1 cellular context compared by ENCODE assay signal in the genomic region with DNA sequence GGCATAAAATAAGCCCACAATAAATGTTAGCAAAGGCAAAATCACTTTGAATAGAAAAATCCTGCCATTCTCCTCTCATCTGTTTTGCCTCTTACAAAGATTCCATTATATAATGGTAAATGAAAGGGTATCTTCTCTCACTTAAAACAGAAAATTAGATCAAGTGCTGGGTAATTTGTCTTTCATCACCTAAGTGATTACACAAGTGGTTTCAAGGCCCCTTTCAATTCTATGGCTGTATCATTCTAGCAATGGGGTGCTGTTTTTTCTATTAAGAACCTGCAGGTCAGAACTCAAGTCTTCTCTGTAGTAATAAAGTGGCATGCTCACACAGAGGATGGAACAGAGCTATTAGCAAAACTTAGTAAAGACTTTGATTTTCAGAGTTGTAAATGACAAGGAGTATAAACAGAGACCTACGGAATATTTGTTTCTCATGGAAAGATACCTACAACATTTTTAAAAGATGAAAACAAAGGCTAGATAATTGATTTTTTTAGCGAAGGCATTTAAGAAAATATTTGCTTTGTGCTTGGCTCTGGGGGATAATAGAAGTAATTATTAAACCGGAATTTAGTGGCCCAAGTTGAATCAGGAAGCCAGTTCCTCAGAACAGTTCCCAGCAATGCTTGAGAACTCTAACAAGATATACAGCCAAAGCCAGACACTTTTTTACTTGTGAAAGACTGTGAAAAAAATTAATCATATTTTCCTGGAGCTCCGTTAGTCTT.
A peak's percentile ranks its signal among the peaks of the same experiment; 100 is the strongest.
TF ChIP-seq lines count a peak whose summit lies in the region.

No MANE protein-coding gene starts in this region.

TF ChIP-seq in HepG2, 621 proteins besides CTCF, POLR2A, EP300 and RAD21 (continued from another document and continues in another):
- TF ChIP-seq ZNF362 (CRISPR knock-in tag; IDR thresholded peaks at IDR 0.05; ENCODE audit: borderline replicate concordance) (0 out of 2 replicates have a peak, but pooled peaks have one; percentile 10), ZGPAT (CRISPR knock-in tag; IDR thresholded peaks at IDR 0.05) (peak; percentile 74), RBM22 (optimal IDR thresholded peaks at IDR 0.05; ENCODE audit: low read length) (no peak), ZNF496 (CRISPR knock-in tag; IDR thresholded peaks at IDR 0.05; ENCODE audit: insufficient replicate concordance) (no peak), EHMT2 (IDR thresholded peaks at IDR 0.05; ENCODE audit: borderline replicate concordance, low read depth, low read length) (no peak), AFF4 (CRISPR knock-in tag; IDR thresholded peaks at IDR 0.05) (no peak), SP4 (CRISPR knock-in tag; IDR thresholded peaks at IDR 0.05) (no peak), ESRRA (CRISPR knock-in tag; IDR thresholded peaks at IDR 0.05; ENCODE audit: low read depth) (no peak), RAD51 (IDR thresholded peaks at IDR 0.05; ENCODE audit: borderline replicate concordance) (no peak), ZSCAN25 (CRISPR knock-in tag; IDR thresholded peaks at IDR 0.05) (no peak), CENPT (CRISPR knock-in tag; IDR thresholded peaks at IDR 0.05; ENCODE audit: low read depth) (no peak), BCL6 (CRISPR knock-in tag; IDR thresholded peaks at IDR 0.05) (peak; percentile 49; the same call in 1 of the 2 replicates), ASH2L (IDR thresholded peaks at IDR 0.05; ENCODE audit: insufficient read length, low read depth, low read length) (peak; percentile 71), ATF2 (CRISPR knock-in tag; IDR thresholded peaks at IDR 0.05) (no peak), ZNF549 (CRISPR knock-in tag; IDR thresholded peaks at IDR 0.05) (no peak), NFE2L1 (CRISPR knock-in tag; IDR thresholded peaks at IDR 0.05; ENCODE audit: borderline replicate concordance) (no peak), HNRNPH1 (optimal IDR thresholded peaks at IDR 0.05; ENCODE audit: low read depth, low read length) (no peak), ZNF569 (CRISPR knock-in tag; IDR thresholded peaks at IDR 0.05; ENCODE audit: borderline replicate concordance) (no peak), ZMYM3 (CRISPR knock-in tag; IDR thresholded peaks at IDR 0.05) (no peak), CC2D1A (CRISPR knock-in tag; IDR thresholded peaks at IDR 0.05) (no peak), NRL (CRISPR knock-in tag; IDR thresholded peaks at IDR 0.05; ENCODE audit: borderline replicate concordance) (no peak), ZNF138 (CRISPR knock-in tag; IDR thresholded peaks at IDR 0.05; ENCODE audit: low read depth) (no peak), ZFY (CRISPR knock-in tag; IDR thresholded peaks at IDR 0.05) (no peak), FOXK2 (IDR thresholded peaks at IDR 0.05) (no peak), POLR2AphosphoS2 (IDR thresholded peaks at IDR 0.05; ENCODE audit: low read depth, low read length) (no peak), NFIC (IDR thresholded peaks at IDR 0.05; ENCODE audit: low read length) (peak; percentile 92; the same call in 1 of the 2 replicates), ZFP37 (CRISPR knock-in tag; IDR thresholded peaks at IDR 0.05; ENCODE audit: borderline replicate concordance) (no peak), RCOR2 (CRISPR knock-in tag; IDR thresholded peaks at IDR 0.05) (peak; percentile 72; the same call in 1 of the 2 replicates), HDAC6 (IDR thresholded peaks at IDR 0.05; ENCODE audit: low read depth, low read length) (no peak), ZNF687 (CRISPR knock-in tag; IDR thresholded peaks at IDR 0.05) (no peak)
- TF ChIP-seq, protein P1, sequence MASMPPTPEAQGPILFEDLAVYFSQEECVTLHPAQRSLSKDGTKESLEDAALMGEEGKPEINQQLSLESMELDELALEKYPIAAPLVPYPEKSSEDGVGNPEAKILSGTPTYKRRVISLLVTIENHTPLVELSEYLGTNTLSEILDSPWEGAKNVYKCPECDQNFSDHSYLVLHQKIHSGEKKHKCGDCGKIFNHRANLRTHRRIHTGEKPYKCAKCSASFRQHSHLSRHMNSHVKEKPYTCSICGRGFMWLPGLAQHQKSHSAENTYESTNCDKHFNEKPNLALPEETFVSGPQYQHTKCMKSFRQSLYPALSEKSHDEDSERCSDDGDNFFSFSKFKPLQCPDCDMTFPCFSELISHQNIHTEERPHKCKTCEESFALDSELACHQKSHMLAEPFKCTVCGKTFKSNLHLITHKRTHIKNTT (CRISPR knock-in tag; IDR thresholded peaks at IDR 0.05), result no peak
- TF ChIP-seq, protein P2, sequence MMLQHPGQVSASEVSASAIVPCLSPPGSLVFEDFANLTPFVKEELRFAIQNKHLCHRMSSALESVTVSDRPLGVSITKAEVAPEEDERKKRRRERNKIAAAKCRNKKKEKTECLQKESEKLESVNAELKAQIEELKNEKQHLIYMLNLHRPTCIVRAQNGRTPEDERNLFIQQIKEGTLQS (CRISPR knock-in tag; IDR thresholded peaks at IDR 0.05), result no peak
- TF ChIP-seq, protein P3, sequence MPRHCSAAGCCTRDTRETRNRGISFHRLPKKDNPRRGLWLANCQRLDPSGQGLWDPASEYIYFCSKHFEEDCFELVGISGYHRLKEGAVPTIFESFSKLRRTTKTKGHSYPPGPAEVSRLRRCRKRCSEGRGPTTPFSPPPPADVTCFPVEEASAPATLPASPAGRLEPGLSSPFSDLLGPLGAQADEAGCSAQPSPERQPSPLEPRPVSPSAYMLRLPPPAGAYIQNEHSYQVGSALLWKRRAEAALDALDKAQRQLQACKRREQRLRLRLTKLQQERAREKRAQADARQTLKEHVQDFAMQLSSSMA (CRISPR knock-in tag; IDR thresholded peaks at IDR 0.05), result no peak
